Comparison of ENCODE assay signal across 20 cellular contexts in genomic region chr4:41815478-41815877, GRCh38.
"Had no signal": no experiment of that assay in that cellular context is flagged by ENCODE, and none has a peak within 500 bp of the region (broad histone marks: within the 10 kb centered on the region; RNA-seq: fewer than 3 reads in every experiment).

No MANE protein-coding gene starts in this region.

- H3K27me3 ChIP-seq: right atrium auricular region, sigmoid colon, vagina had no signal

- H3K27ac ChIP-seq: coronary artery, esophagus squamous epithelium, gastrocnemius medialis, neural progenitor cell, parathyroid adenoma, right atrium auricular region, sigmoid colon, stomach, thyroid gland, vagina had no signal

- H3K9me3 ChIP-seq: esophagus squamous epithelium, gastrocnemius medialis, right atrium auricular region, sigmoid colon, thyroid gland, vagina had no signal

- H3K36me3 ChIP-seq: esophagus squamous epithelium, gastrocnemius medialis, neural progenitor cell, right atrium auricular region, sigmoid colon, stomach, thyroid gland, vagina had no signal

- H3K4me1 ChIP-seq: esophagus squamous epithelium, gastrocnemius medialis, parathyroid adenoma, right atrium auricular region, sigmoid colon, stomach, thyroid gland, vagina had no signal

- DNase-seq: dermis blood vessel endothelial cell; effector memory CD4-positive, alpha-beta T cell; erythroblast; esophagus squamous epithelium; gastrocnemius medialis; mesenchymal stem cell; naive thymus-derived CD4-positive, alpha-beta T cell; sigmoid colon; stimulated activated CD4-positive, alpha-beta T cell treated with anti-CD3 and anti-CD28 coated beads, Interleukin-2, amount 100 ng/mL, for 24 hours; stimulated activated CD4-positive, alpha-beta T cell treated with anti-CD3 and anti-CD28 coated beads, Interleukin-4, amount 100 ng/mL, for 24 hours; stimulated activated naive CD4-positive, alpha-beta T cell treated with Interleukin-2 at 50 U/mL for 16 hours; stomach; thyroid gland had no signal

- ATAC-seq: gastrocnemius medialis; naive thymus-derived CD4-positive, alpha-beta T cell; stimulated activated effector memory CD8-positive, alpha-beta T cell treated with anti-CD3 and anti-CD28 coated beads, Interleukin-12 subunit alpha, Interleukin-12 subunit beta, amount 100 ng/mL, for 72 hours had no signal

- H3K4me3 ChIP-seq: coronary artery, esophagus squamous epithelium, gastrocnemius medialis, lung, neural progenitor cell, right atrium auricular region, sigmoid colon, stomach, thyroid gland, vagina had no signal
